Comparison of ENCODE assay signal across 1 cellular context in the genomic region with DNA sequence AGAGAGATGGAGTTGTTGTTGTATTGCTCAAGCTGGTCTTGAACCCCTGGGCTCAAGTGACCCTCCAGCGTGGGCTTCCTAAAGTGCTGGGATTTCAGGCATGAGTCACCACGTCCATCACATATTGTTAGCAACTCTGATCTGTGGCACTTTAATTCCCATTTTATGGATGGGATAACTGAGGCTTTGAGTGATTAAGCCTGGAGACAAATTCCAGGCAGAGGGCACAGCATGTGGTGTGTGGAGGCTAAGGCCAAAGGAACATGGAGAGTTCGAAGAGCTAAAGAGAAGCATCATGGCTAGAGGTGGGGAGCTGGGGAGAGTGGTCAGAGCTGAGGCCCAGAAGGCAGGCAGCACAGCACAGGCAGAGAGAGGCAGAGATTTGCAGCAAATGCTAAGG.
TF ChIP-seq lines count a peak whose summit lies in the region.

No MANE protein-coding gene starts in this region.

TF ChIP-seq in H1, 55 proteins besides CTCF, POLR2A, EP300 and RAD21:
- no peak for TF ChIP-seq PHF8 (conservative IDR thresholded peaks at IDR 0.05; ENCODE audit: low read depth, low read length)
- TF ChIP-seq CTBP2 (IDR thresholded peaks at IDR 0.05; ENCODE audit: borderline replicate concordance, insufficient read depth, insufficient read length, low read length) = no peak
- no peak for TF ChIP-seq EZH2 (IDR thresholded peaks at IDR 0.05; ENCODE audit: low read depth, low read length, severe bottlenecking)
- TF ChIP-seq SP1 (IDR thresholded peaks at IDR 0.05; ENCODE audit: low read depth, low read length) = no peak
- peak; percentile 82 for TF ChIP-seq KDM1A (IDR thresholded peaks at IDR 0.05; ENCODE audit: borderline replicate concordance, low read length)
- no peak for TF ChIP-seq RNF2 (IDR thresholded peaks at IDR 0.05; ENCODE audit: borderline replicate concordance, low read depth, low read length, missing control alignments, poor library complexity, severe bottlenecking)
- no peak for TF ChIP-seq CHD1 (IDR thresholded peaks at IDR 0.05; ENCODE audit: low read depth, low read length)
- no peak for TF ChIP-seq KDM4A (IDR thresholded peaks at IDR 0.05; ENCODE audit: low read depth, low read length, severe bottlenecking)
- 0 out of 4 replicates have a peak, but pooled peaks of 1 of the 2 experiments have one; percentile 66 for TF ChIP-seq HDAC2 (IDR thresholded peaks at IDR 0.05; ENCODE audit: borderline replicate concordance in 1 of 2, low read depth in 2 of 2, low read length in 2 of 2)
- TF ChIP-seq NANOG (IDR thresholded peaks at IDR 0.05; ENCODE audit: insufficient read depth, low read depth, low read length, poor library complexity, severe bottlenecking) = no peak
- TF ChIP-seq, protein P1, sequence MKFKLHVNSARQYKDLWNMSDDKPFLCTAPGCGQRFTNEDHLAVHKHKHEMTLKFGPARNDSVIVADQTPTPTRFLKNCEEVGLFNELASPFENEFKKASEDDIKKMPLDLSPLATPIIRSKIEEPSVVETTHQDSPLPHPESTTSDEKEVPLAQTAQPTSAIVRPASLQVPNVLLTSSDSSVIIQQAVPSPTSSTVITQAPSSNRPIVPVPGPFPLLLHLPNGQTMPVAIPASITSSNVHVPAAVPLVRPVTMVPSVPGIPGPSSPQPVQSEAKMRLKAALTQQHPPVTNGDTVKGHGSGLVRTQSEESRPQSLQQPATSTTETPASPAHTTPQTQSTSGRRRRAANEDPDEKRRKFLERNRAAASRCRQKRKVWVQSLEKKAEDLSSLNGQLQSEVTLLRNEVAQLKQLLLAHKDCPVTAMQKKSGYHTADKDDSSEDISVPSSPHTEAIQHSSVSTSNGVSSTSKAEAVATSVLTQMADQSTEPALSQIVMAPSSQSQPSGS (IDR thresholded peaks at IDR 0.05; ENCODE audit: low read length) = no peak
- no peak for TF ChIP-seq SAP30 (IDR thresholded peaks at IDR 0.05; ENCODE audit: insufficient read depth, insufficient replicate concordance, low read length)
- TF ChIP-seq CBX5 (IDR thresholded peaks at IDR 0.05; ENCODE audit: low read depth, low read length) = no peak
